In the genomic region with DNA sequence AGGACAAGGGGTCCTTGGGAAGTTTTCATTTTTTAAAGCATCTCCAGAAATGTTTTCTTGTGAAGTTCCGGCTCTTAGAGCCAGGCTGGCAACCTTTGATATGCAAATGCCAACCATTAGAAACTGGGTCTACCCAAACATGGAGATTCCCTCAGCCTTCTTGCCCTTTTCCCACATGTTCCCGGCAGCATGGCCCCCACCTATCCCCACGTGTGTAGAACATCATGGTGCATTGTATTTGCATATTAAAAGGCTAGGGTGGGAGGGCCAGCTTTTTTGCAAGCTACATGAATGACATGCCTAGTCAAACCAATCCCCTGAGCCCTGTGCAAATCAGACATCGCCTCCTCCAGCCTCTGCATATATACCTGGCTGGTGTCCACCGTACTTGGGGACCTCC, we compare ENCODE assay signal across 2 cellular contexts. TPM values are rescaled to one million over a fixed set of nuclear protein-coding genes. Genes with fewer than 3 reads are reported as not detected.
"Had no signal": no experiment of that assay in that cellular context is flagged by ENCODE, and none has a peak within 500 bp of the region (broad histone marks: within the 10 kb centered on the region; RNA-seq: fewer than 3 reads in every experiment).

No MANE protein-coding gene starts in this region.

RNA-seq across cellular contexts. Expression of a gene that starts 23.9 kb away (rescaled TPM):
- total RNA-seq: fibroblast of lung had no signal
- polyA plus RNA-seq: keratinocyte had no signal
